In genomic region chr19:1245884-1246816, GRCh38 we compare ENCODE assay signal across 8 cellular contexts. TPM values are rescaled to one million over a fixed set of nuclear protein-coding genes. Genes with fewer than 3 reads are reported as not detected.
DNase-seq lines count a peak whose midpoint lies in the region; ATAC-seq and TF ChIP-seq lines count a peak whose summit lies in the region.
"Had no signal": no experiment of that assay in that cellular context is flagged by ENCODE, and none has a peak within 500 bp of the region (broad histone marks: within the 10 kb centered on the region; RNA-seq: fewer than 3 reads in every experiment).

No MANE protein-coding gene starts in this region.

- CTCF ChIA-PET in Caco-2 (lab: Charles Lee) = interaction anchor here (0.6 to 3.4 kb wide), 3 partner anchors 14 to 21 kb away, joined by 3 to 440 read pairs (median 5); partner anchors contain the start of gene CIRBP
- CTCF ChIA-PET in GM10248 (lab: Yijun Ruan, JAX) = interaction anchor here (1.1 to 9.8 kb wide), 3 partner anchors 15 to 133 kb away, joined by 3 to 491 read pairs (median 48); partner anchors contain the start of gene CIRBP

- intact Hi-C loops in Caco-2 (cut with micrococcal nuclease; ENCODE audit: unreplicated experiment) = no loop called here
- intact Hi-C loops in gastrocnemius medialis (cut with DNase I; ENCODE audit: low total_unique reads) = loop anchor here (5.0 to 10.0 kb wide), 2 partner anchors 816 to 919 kb away; partner anchors contain the start of gene DOT1L

- no peak overlapping the region for H3K4me3 Mint-ChIP-seq in Caco-2 (ENCODE audit: unreplicated experiment)

- no peaks in the 10 kb centered on the region; the same call in none of the 2 replicates for H3K36me3 ChIP-seq in Caco-2 (ENCODE audit: control insufficient read depth, insufficient read depth, low read length)
- no peaks in the 10 kb centered on the region for H3K36me3 ChIP-seq in SU-DHL-6 (ENCODE audit: low read length)
- H3K36me3 ChIP-seq in hepatocyte (replicated peaks; ENCODE audit: insufficient read depth, low read depth) = no peaks in the 10 kb centered on the region
- no peaks in the 10 kb centered on the region for H3K36me3 ChIP-seq in gastrocnemius medialis

- H3K9me3 Mint-ChIP-seq in Caco-2 (ENCODE audit: unreplicated experiment) = no peaks in the 10 kb centered on the region

- no peaks in the 10 kb centered on the region for H3K27me3 Mint-ChIP-seq in Caco-2 (ENCODE audit: insufficient read depth, unreplicated experiment)

- peaks cover 26% of the 10 kb centered on the region; the same call in 1 of the 2 replicates for H3F3A ChIP-seq in SU-DHL-6 (ENCODE audit: insufficient read depth)

- H3K4me3 ChIP-seq in Caco-2 (ENCODE audit: low read depth, low read length) (no peak overlapping the region), SU-DHL-6 (ENCODE audit: insufficient read depth, low read length, poor library complexity, severe bottlenecking) (no peak overlapping the region), hepatocyte (no peak overlapping the region), gastrocnemius medialis (peak overlapping the region in 2 of 4 donors; percentile 21 to 75)

- H3K4me1 Mint-ChIP-seq in Caco-2 (ENCODE audit: low read depth, unreplicated experiment) = no peaks in the 10 kb centered on the region

- H3K27ac ChIP-seq in SU-DHL-6 (ENCODE audit: low read depth, low read length) = peak overlapping the region; percentile 31; the same call in 1 of the 2 replicates
- H3K27ac ChIP-seq in hepatocyte = peak overlapping the region; percentile 100
- H3K27ac ChIP-seq in gastrocnemius medialis = peak overlapping the region; percentile 93 to 100 (median 97)

- peaks cover 37% of the 10 kb centered on the region for H3K4me1 ChIP-seq in Caco-2
- peaks cover 40% of the 10 kb centered on the region for H3K4me1 ChIP-seq in hepatocyte (ENCODE audit: insufficient read depth)
- peaks cover 55 to 62% of the 10 kb centered on the region in 2 donors for H3K4me1 ChIP-seq in gastrocnemius medialis

- no peak overlapping the region for H3K27ac Mint-ChIP-seq in Caco-2 (ENCODE audit: unreplicated experiment)

- peaks cover 46% of the 10 kb centered on the region for H3K36me3 Mint-ChIP-seq in Caco-2 (ENCODE audit: insufficient read depth, unreplicated experiment)

- H4K20me1 ChIP-seq in SU-DHL-6 (ENCODE audit: low read depth, low read length) (no peaks in the 10 kb centered on the region), hepatocyte (ENCODE audit: insufficient read depth, poor library complexity, severe bottlenecking) (peaks cover 5% of the 10 kb centered on the region)

- in situ Hi-C loops in gastrocnemius medialis (cut with MboI; ENCODE audit: low sequenced_read_pairs in 4 of 4) = no loop called here

- H3K9me3 ChIP-seq in Caco-2 (no peaks in the 10 kb centered on the region), SU-DHL-6 (ENCODE audit: insufficient read depth, low read length) (no peaks in the 10 kb centered on the region), hepatocyte (ENCODE audit: low read depth) (no peaks in the 10 kb centered on the region), gastrocnemius medialis (no peaks in the 10 kb centered on the region)

- POLR2A ChIA-PET in Caco-2 (lab: Charles Lee) = interaction anchor here (0.6 to 4.4 kb wide), 8 partner anchors 19 to 493 kb away, joined by 3 to 110 read pairs (median 8); partner anchors contain the start of gene CIRBP
- POLR2A ChIA-PET in GM10248 (lab: Yijun Ruan, JAX) = interaction anchor here (4.0 kb wide), 1 partner anchor 22 kb away, joined by 65 read pairs; the partner anchor contains the start of gene CIRBP

- H3K79me2 ChIP-seq in SU-DHL-6 (ENCODE audit: insufficient read depth, low read length) (peaks cover 20% of the 10 kb centered on the region), hepatocyte (peaks cover 37% of the 10 kb centered on the region)

- H2AFZ ChIP-seq in SU-DHL-6 (ENCODE audit: low read depth, low read length, severe bottlenecking) (no peak overlapping the region), hepatocyte (no peak overlapping the region)

- peak; percentile 93 to 94 for TF ChIP-seq POLR2A in gastrocnemius medialis (IDR thresholded peaks at IDR 0.05)

- WGBS in hepatocyte (ENCODE audit: low lambda C conversion rate, missing lambda C conversion rate) = 70% methylated on average over 24 of the region's 24 CpGs

- no peak overlapping the region for H3K9ac ChIP-seq in SU-DHL-6 (ENCODE audit: low read length)

- H3K4me2 ChIP-seq in SU-DHL-6 (ENCODE audit: low read depth, low read length, poor library complexity, severe bottlenecking) (no peak overlapping the region), hepatocyte (peak overlapping the region; percentile 70)

- TF ChIP-seq CTCF in Caco-2 (IDR thresholded peaks at IDR 0.05; ENCODE audit: insufficient read depth in 1 of 2, low read depth in 1 of 2, low read length in 1 of 2, severe bottlenecking in 1 of 2, unreplicated experiment in 1 of 2) (no peak), SU-DHL-6 (IDR thresholded peaks at IDR 0.05; ENCODE audit: insufficient read depth, low read length, poor library complexity, severe bottlenecking) (no peak), hepatocyte (IDR thresholded peaks at IDR 0.05; ENCODE audit: poor library complexity) (no peak), gastrocnemius medialis (IDR thresholded peaks at IDR 0.05 in 4 of 5, conservative IDR thresholded peaks at IDR 0.05 in 1 of 5) (no peak), GM10248 (IDR thresholded peaks at IDR 0.05; ENCODE audit: control extremely low read depth, extremely low read depth, low read depth, missing control alignments) (no peak)

- DNase-seq in Caco-2 (peak; percentile 48 to 75), hepatocyte (ENCODE audit: low spot score) (peak; percentile 79), gastrocnemius medialis (peak; percentile 97 to 100), inferior parietal cortex (ENCODE audit: extremely low spot score) (no peak), COR-L47 (lab: John Stamatoyannopoulos, UW) (no peak), GM10248 (ENCODE audit: extremely low spot score) (no peak)
- DNase-seq: activated naive CD4-positive, alpha-beta T cell treated with anti-CD3 and anti-CD28 coated beads, Interleukin-2, amount 50 U/mL, for 16 hours had no signal

- peak; percentile 19 to 21 for ATAC-seq in gastrocnemius medialis

- H3K9me2 ChIP-seq in SU-DHL-6 (replicated peaks; ENCODE audit: insufficient read depth, low read length) (no peaks in the 10 kb centered on the region), hepatocyte (replicated peaks; ENCODE audit: insufficient read depth) (no peaks in the 10 kb centered on the region)

- no TSS peak for BruUV-seq in Caco-2 (replicated peaks; lab: Mats Ljungman, UMichigan)

- H3K27me3 ChIP-seq in Caco-2 (replicated peaks; ENCODE audit: control insufficient read depth, insufficient read depth, low read length) = no peaks in the 10 kb centered on the region
- H3K27me3 ChIP-seq in SU-DHL-6 (ENCODE audit: low read length) = no peaks in the 10 kb centered on the region
- H3K27me3 ChIP-seq in hepatocyte = no peaks in the 10 kb centered on the region
- no peaks in the 10 kb centered on the region for H3K27me3 ChIP-seq in gastrocnemius medialis

RNA-seq across cellular contexts. Expression of gene MIDN, which starts 2.2 kb away (rescaled TPM):
- total RNA-seq in Caco-2 (2022) = 125 and 128 TPM in 2 replicates
- total RNA-seq in hepatocyte = 28.7 and 30.1 TPM in 2 replicates
- polyA plus RNA-seq in hepatocyte = 94.6 and 98.4 TPM in 2 replicates
- 100 to 1,000 TPM in 2 of 4 donors, 10 to 100 TPM in 2; 34.9 to 117 (median 86.3) TPM for total RNA-seq in gastrocnemius medialis

RNA-seq across cellular contexts. Expression of gene ATP5F1D, which starts 4.6 kb away (rescaled TPM):
- total RNA-seq in Caco-2 (2022) = 126 and 140 TPM in 2 replicates
- 54.0 and 64.1 TPM in 2 replicates for total RNA-seq in hepatocyte
- polyA plus RNA-seq in hepatocyte = 291 and 297 TPM in 2 replicates
- 100 to 1,000 TPM; 189 to 442 (median 273) TPM for total RNA-seq in gastrocnemius medialis

RNA-seq across cellular contexts. Expression of gene CBARP, which starts 8.3 kb away (rescaled TPM):
- total RNA-seq in Caco-2 (2022) = 7.3 and 9.7 TPM in 2 replicates
- 1.1 and 4.2 TPM in 2 replicates for total RNA-seq in hepatocyte
- 7.1 and 10.7 TPM in 2 replicates for polyA plus RNA-seq in hepatocyte
- 1 to 10 TPM in 1 of 4 donors, under 1 TPM in 3; 0.10 to 1.3 (median 0.53) TPM for total RNA-seq in gastrocnemius medialis

RNA-seq across cellular contexts. Expression of gene CIRBP, which starts 23.0 kb away (rescaled TPM):
- total RNA-seq in Caco-2 (2022) (289 and 331 TPM in 2 replicates), hepatocyte (212 and 361 TPM in 2 replicates), gastrocnemius medialis (100 to 1,000 TPM; 274 to 578 (median 418) TPM)
- polyA plus RNA-seq in hepatocyte = 202 and 261 TPM in 2 replicates

RNA-seq across cellular contexts. Expression of gene FAM174C, which starts 29.2 kb away (rescaled TPM):
- total RNA-seq in Caco-2 (2022) (51.0 and 56.3 TPM in 2 replicates), hepatocyte (25.5 TPM in 2 replicates), gastrocnemius medialis (10 to 100 TPM; 18.7 to 36.7 (median 28.7) TPM)
- polyA plus RNA-seq in hepatocyte = 79.9 and 89.5 TPM in 2 replicates

Comparison
In these comparisons a context has a peak if more than half of its experiments do, and no peak if none do; other contexts are left out.
1. DNase-seq: peak in Caco-2 (2 of 2), hepatocyte (single experiment) and gastrocnemius medialis (2 of 2); none in inferior parietal cortex (single experiment), COR-L47 (single experiment) and GM10248 (single experiment).
2. H3K27ac ChIP-seq: peak in every context shown above with its lines; median percentile 100 in hepatocyte; 97 in gastrocnemius medialis; 31 in SU-DHL-6.